ENCODE assay signal across 10 cellular contexts in the genomic region with DNA sequence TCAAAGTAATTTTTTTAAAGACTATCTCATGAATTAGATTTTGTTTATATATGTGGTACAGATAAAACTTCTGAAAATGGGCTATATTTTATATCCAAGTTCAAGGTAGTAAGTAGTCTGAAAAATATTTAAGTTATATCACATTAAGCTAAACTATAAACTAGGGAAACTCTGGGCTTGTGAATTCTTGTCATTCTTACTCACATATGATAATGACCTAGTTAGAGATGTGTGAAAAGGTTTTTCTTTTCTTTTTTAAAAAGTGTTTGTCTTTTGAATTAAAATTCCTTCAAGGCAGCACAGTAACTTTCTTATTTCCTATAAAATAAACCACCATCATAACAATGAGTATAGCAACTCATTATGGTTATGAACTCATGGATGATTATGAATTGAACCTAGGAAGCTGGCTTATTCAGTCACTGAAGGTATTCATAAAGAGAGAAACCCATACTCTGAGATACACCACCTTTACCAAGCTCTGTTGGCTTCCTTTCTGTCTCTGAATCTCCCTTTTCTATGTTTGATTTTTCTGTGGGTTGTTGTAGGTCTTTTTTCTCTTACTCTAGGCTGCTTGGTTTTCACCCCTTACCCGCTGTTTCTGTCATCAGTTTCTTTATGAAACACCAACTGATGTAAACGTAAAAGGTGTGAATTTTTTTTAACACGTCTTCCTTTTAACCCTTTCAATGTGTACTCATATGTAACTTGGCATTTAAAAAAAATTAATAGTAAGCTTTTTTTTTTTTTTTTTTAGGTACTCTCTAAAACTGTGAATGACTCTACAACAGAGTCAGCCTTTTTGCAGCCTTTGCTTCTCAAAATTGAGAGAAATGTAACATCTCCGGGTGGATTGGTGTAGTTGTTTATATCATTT. TPM values are rescaled to one million over a fixed set of nuclear protein-coding genes. Genes with fewer than 3 reads are reported as not detected.
DNase-seq lines count a peak whose midpoint lies in the region; ATAC-seq and TF ChIP-seq lines count a peak whose summit lies in the region.
"Had no signal": no experiment of that assay in that cellular context is flagged by ENCODE, and none has a peak within 500 bp of the region (broad histone marks: within the 10 kb centered on the region; RNA-seq: fewer than 3 reads in every experiment).

No MANE protein-coding gene starts in this region.

- H3K4me3 ChIP-seq in GM12865 (ENCODE audit: low read depth, low read length) (no peak overlapping the region), prostate gland (no peak overlapping the region)

- DNase-seq in GM12865 (ENCODE audit: low read depth) (peak; percentile 90), endothelial cell (ENCODE audit: low spot score) (no peak), prostate gland (ENCODE audit: low spot score) (no peak), SKM-1 (lab: John Stamatoyannopoulos, UW; ENCODE audit: unreplicated experiment) (no peak), AG08395 (ENCODE audit: low spot score) (no peak)

- H3K36me3 Mint-ChIP-seq in activated T-helper 17 cell treated with anti-CD3 and anti-CD28 coated beads, Interleukin-2, amount 50 U/mL, for 72 hours (ENCODE audit: low read depth) = peaks cover 97% of the 10 kb centered on the region
- no peaks in the 10 kb centered on the region for H3K36me3 Mint-ChIP-seq in endothelial cell (ENCODE audit: low read depth, unreplicated experiment)

- H3K9me3 ChIP-seq in prostate gland = no peaks in the 10 kb centered on the region

- WGBS in prostate gland = 67% methylated on average over 4 of the region's 4 CpGs

- H3K4me3 Mint-ChIP-seq in activated T-helper 17 cell treated with anti-CD3 and anti-CD28 coated beads, Interleukin-2, amount 50 U/mL, for 72 hours = peak overlapping the region; percentile 80
- H3K4me3 Mint-ChIP-seq in endothelial cell (ENCODE audit: unreplicated experiment) = no peak overlapping the region

- no peaks in the 10 kb centered on the region for H3K27me3 Mint-ChIP-seq in activated T-helper 17 cell treated with anti-CD3 and anti-CD28 coated beads, Interleukin-2, amount 50 U/mL, for 72 hours
- H3K27me3 Mint-ChIP-seq in endothelial cell (ENCODE audit: unreplicated experiment) = peaks cover 1% of the 10 kb centered on the region

- no peaks in the 10 kb centered on the region for H3K36me3 ChIP-seq in prostate gland

- intact Hi-C loops in prostate gland (cut with DNase I) = no loop called here

- no peaks in the 10 kb centered on the region for H3K9me3 Mint-ChIP-seq in activated T-helper 17 cell treated with anti-CD3 and anti-CD28 coated beads, Interleukin-2, amount 50 U/mL, for 72 hours
- no peaks in the 10 kb centered on the region for H3K9me3 Mint-ChIP-seq in endothelial cell (ENCODE audit: unreplicated experiment)

- H3K27me3 ChIP-seq in prostate gland (replicated peaks; ENCODE audit: insufficient read depth) = no peaks in the 10 kb centered on the region

- no peaks in the 10 kb centered on the region for H3K4me1 ChIP-seq in prostate gland (replicated peaks)

- peaks cover 44% of the 10 kb centered on the region for H3K4me1 Mint-ChIP-seq in activated T-helper 17 cell treated with anti-CD3 and anti-CD28 coated beads, Interleukin-2, amount 50 U/mL, for 72 hours
- H3K4me1 Mint-ChIP-seq in endothelial cell (ENCODE audit: unreplicated experiment) = peaks cover 11% of the 10 kb centered on the region

- TF ChIP-seq POLR2A in prostate gland (IDR thresholded peaks at IDR 0.05) = no peak

- ATAC-seq in GM19397 (IDR thresholded peaks at IDR 0.05; ENCODE audit: unreplicated experiment) (peak; percentile 79), HG03039 (IDR thresholded peaks at IDR 0.05; ENCODE audit: unreplicated experiment) (peak; percentile 91)
- ATAC-seq in activated T-helper 17 cell treated with anti-CD3 and anti-CD28 coated beads, Interleukin-2, amount 50 U/mL, for 72 hours (replicated peaks) = peak; percentile 84
- ATAC-seq: Panc1 had no signal

- TF ChIP-seq CTCF in GM12865 (IDR thresholded peaks at IDR 0.05; ENCODE audit: insufficient read depth, low read depth, low read length, missing control alignments) = no peak
- no peak for TF ChIP-seq CTCF in endothelial cell (IDR thresholded peaks at IDR 0.05; ENCODE audit: unreplicated experiment)
- TF ChIP-seq CTCF in prostate gland (IDR thresholded peaks at IDR 0.05) = no peak

- no peak overlapping the region for H3K27ac ChIP-seq in prostate gland

- H3K27ac Mint-ChIP-seq in activated T-helper 17 cell treated with anti-CD3 and anti-CD28 coated beads, Interleukin-2, amount 50 U/mL, for 72 hours = peak overlapping the region; percentile 87
- no peak overlapping the region for H3K27ac Mint-ChIP-seq in endothelial cell (ENCODE audit: unreplicated experiment)

RNA-seq across cellular contexts. Expression of gene IL12RB2, which starts 25.2 kb away (rescaled TPM):
- total RNA-seq in activated T-helper 17 cell treated with anti-CD3 and anti-CD28 coated beads, Interleukin-2, amount 50 U/mL, for 72 hours = 10 to 100 TPM; 57.4 to 63.3 TPM
- total RNA-seq in endothelial cell (ENCODE audit: unreplicated experiment) (0.36 TPM), prostate gland (1 to 10 TPM in 1 of 2 donors, under 1 TPM in 1; 0.18 to 1.6 TPM)
- total RNA-seq: fibroblast of lung had no signal

Comparison
In these comparisons a context has a peak if more than half of its experiments do, and no peak if none do; other contexts are left out.
1. RNA of gene IL12RB2, which starts 25.2 kb away (total RNA-seq): 57.4 to 63.3 TPM in activated T-helper 17 cell treated with anti-CD3 and anti-CD28 coated beads, Interleukin-2, amount 50 U/mL, for 72 hours; 0.18 to 1.6 TPM in prostate gland and 0.36 TPM in endothelial cell (single experiment); every median in the first group is over 10 times any median in the second.
2. Peak in every context shown above with its lines, with median percentiles within 50 percentile points of each other: ATAC-seq.